In genomic region chr14:55585854-55586253, GRCh38 we compare ENCODE assay signal across 14 cellular contexts. TPM values are rescaled to one million over a fixed set of nuclear protein-coding genes. Genes with fewer than 3 reads are reported as not detected.
DNase-seq lines count a peak whose midpoint lies in the region; ATAC-seq and TF ChIP-seq lines count a peak whose summit lies in the region.
"Had no signal": no experiment of that assay in that cellular context is flagged by ENCODE, and none has a peak within 500 bp of the region (broad histone marks: within the 10 kb centered on the region; RNA-seq: fewer than 3 reads in every experiment).

No MANE protein-coding gene starts in this region.

- no peaks in the 10 kb centered on the region for H3K27me3 Mint-ChIP-seq in CD4-positive, alpha-beta T cell
- H3K27me3 Mint-ChIP-seq in chondrocyte (ENCODE audit: low read depth) (no peaks in the 10 kb centered on the region), nephron (ENCODE audit: low read depth) (no peaks in the 10 kb centered on the region)
- H3K27me3 Mint-ChIP-seq in activated T-cell treated with anti-CD3 and anti-CD28 coated beads, Interleukin-2, amount 50 U/mL, for 72 hours (ENCODE audit: low read depth), result no peaks in the 10 kb centered on the region

- H3K4me3 Mint-ChIP-seq in CD4-positive, alpha-beta T cell, result peak overlapping the region; percentile 0
- H3K4me3 Mint-ChIP-seq in chondrocyte (ENCODE audit: unreplicated experiment) (no peak overlapping the region), nephron (peak overlapping the region in 1 of 3 experiments; percentile 38)
- H3K4me3 Mint-ChIP-seq in activated T-cell treated with anti-CD3 and anti-CD28 coated beads, Interleukin-2, amount 50 U/mL, for 72 hours, result no peak overlapping the region

- H3K9me3 Mint-ChIP-seq in CD4-positive, alpha-beta T cell, result no peaks in the 10 kb centered on the region
- H3K9me3 Mint-ChIP-seq in chondrocyte (ENCODE audit: low read depth) (no peaks in the 10 kb centered on the region), nephron (no peaks in the 10 kb centered on the region)
- H3K9me3 Mint-ChIP-seq in activated T-cell treated with anti-CD3 and anti-CD28 coated beads, Interleukin-2, amount 50 U/mL, for 72 hours, result no peaks in the 10 kb centered on the region

- no peak for TF ChIP-seq CTCF in CD4-positive, alpha-beta T cell (IDR thresholded peaks at IDR 0.05)
- TF ChIP-seq CTCF in chondrocyte (IDR thresholded peaks at IDR 0.05) (no peak), nephron (IDR thresholded peaks at IDR 0.05; ENCODE audit: unreplicated experiment in 3 of 3) (no peak)

- intact Hi-C loops in CD4-positive, alpha-beta T cell (cut with DNase I, micrococcal nuclease), result loop anchor here (10.0 kb wide), 4 partner anchors 539 to 1101 kb away; partner anchors contain the start of genes GCH1 (in 1 of the 2), GMFB (in 1 of the 2), SOCS4 (in 1 of the 2) and WDHD1 (in 1 of the 2)

- no peak overlapping the region for H3K27ac ChIP-seq in CD4-positive, alpha-beta T cell (ENCODE audit: low read depth, low read length)
- H3K27ac ChIP-seq: C4-2B, parathyroid adenoma, VCaP had no signal

- H3K36me3 Mint-ChIP-seq in CD4-positive, alpha-beta T cell (ENCODE audit: low read depth), result peaks cover 5% of the 10 kb centered on the region
- H3K36me3 Mint-ChIP-seq in chondrocyte (ENCODE audit: low read depth) (no peaks in the 10 kb centered on the region), nephron (ENCODE audit: low read depth) (no peaks in the 10 kb centered on the region)
- peaks cover 0 to 1% of the 10 kb centered on the region in 2 donors for H3K36me3 Mint-ChIP-seq in activated T-cell treated with anti-CD3 and anti-CD28 coated beads, Interleukin-2, amount 50 U/mL, for 72 hours (ENCODE audit: insufficient read depth in 2 of 2)

- CTCF ChIA-PET in CD4-positive, alpha-beta T cell (lab: Charles Lee), result interaction anchor here (1.0 kb wide), 1 partner anchor 534 kb away, joined by 3 read pairs; the partner anchor contains the start of gene MAPK1IP1L

- H3K9me3 ChIP-seq in CD4-positive, alpha-beta T cell (ENCODE audit: control insufficient read depth, low read length), result no peaks in the 10 kb centered on the region

- peaks cover 60% of the 10 kb centered on the region for H3K4me1 Mint-ChIP-seq in CD4-positive, alpha-beta T cell (ENCODE audit: low read depth)
- H3K4me1 Mint-ChIP-seq in chondrocyte (ENCODE audit: low read depth) (peaks cover 53% of the 10 kb centered on the region), nephron (peaks cover 42% of the 10 kb centered on the region)
- peaks cover 55% of the 10 kb centered on the region for H3K4me1 Mint-ChIP-seq in activated T-cell treated with anti-CD3 and anti-CD28 coated beads, Interleukin-2, amount 50 U/mL, for 72 hours (ENCODE audit: low read depth)

- no peak for DNase-seq in CD4-positive, alpha-beta T cell
- peak; percentile 51 for DNase-seq in LHCN-M2 (ENCODE audit: low read depth)
- no peak for DNase-seq in chondrocyte (ENCODE audit: low spot score)
- no peak for DNase-seq in activated gamma-delta T cell (lab: John Stamatoyannopoulos, UW)
- DNase-seq in NCI-H146 (lab: John Stamatoyannopoulos, UW), result no peak
- DNase-seq in activated T-cell treated with anti-CD3 and anti-CD28 coated beads, Interleukin-2, amount 50 U/mL, for 72 hours, result no peak
- no peak for DNase-seq in T-helper 1 cell
- DNase-seq: effector memory CD4-positive, alpha-beta T cell; RPMI8226; stimulated activated naive CD8-positive, alpha-beta T cell treated with anti-CD3 and anti-CD28 coated beads, Interleukin-15, Interleukin-2, amounts not matched to agents 100 U/mL and 50 U/mL, for 24 hours had no signal

- POLR2A ChIA-PET in CD4-positive, alpha-beta T cell (lab: Charles Lee), result no interaction called here

- H3K27ac Mint-ChIP-seq in CD4-positive, alpha-beta T cell, result peak overlapping the region; percentile 5
- H3K27ac Mint-ChIP-seq in chondrocyte (ENCODE audit: unreplicated experiment), result peak overlapping the region; percentile 85
- H3K27ac Mint-ChIP-seq in nephron, result peak overlapping the region in 2 of 3 experiments; percentile 16 to 32
- no peak overlapping the region for H3K27ac Mint-ChIP-seq in activated T-cell treated with anti-CD3 and anti-CD28 coated beads, Interleukin-2, amount 50 U/mL, for 72 hours

- no peak for ATAC-seq in CD4-positive, alpha-beta T cell (ENCODE audit: poor library complexity)
- ATAC-seq in activated T-cell treated with anti-CD3 and anti-CD28 coated beads, Interleukin-2, amount 50 U/mL, for 72 hours (replicated peaks in 1 of 2), result no peak
- ATAC-seq: stimulated activated naive CD8-positive, alpha-beta T cell treated with anti-CD3 and anti-CD28 coated beads, Interleukin-15, Interleukin-2, amounts not matched to agents 100 U/mL and 50 U/mL, for 24 hours had no signal

- no peaks in the 10 kb centered on the region for H3K27me3 ChIP-seq in CD4-positive, alpha-beta T cell (ENCODE audit: control insufficient read depth, insufficient read depth, low read length)

RNA-seq across cellular contexts. Expression of gene KTN1, which starts 5.8 kb away (rescaled TPM):
- total RNA-seq in CD4-positive, alpha-beta T cell, result 10 to 100 TPM; 59.9 to 68.4 TPM
- 168 and 182 TPM in 2 replicates for total RNA-seq in LHCN-M2 (2014; rRNA removed)
- 50.2 TPM for polyA plus RNA-seq in LHCN-M2 (2012)
- total RNA-seq in chondrocyte, result 129 to 148 TPM (median 137 TPM) in 3 replicates
- 100 to 1,000 TPM; 144 TPM for total RNA-seq in activated T-cell treated with anti-CD3 and anti-CD28 coated beads, Interleukin-2, amount 50 U/mL, for 72 hours
